In genomic region chrX:120302434-120302833, GRCh38 we compare ENCODE assay signal across 10 cellular contexts. TPM values are rescaled to one million over a fixed set of nuclear protein-coding genes. Genes with fewer than 3 reads are reported as not detected.
DNase-seq lines count a peak whose midpoint lies in the region; ATAC-seq, FAIRE-seq and TF ChIP-seq lines count a peak whose summit lies in the region.
"Had no signal": no experiment of that assay in that cellular context is flagged by ENCODE, and none has a peak within 500 bp of the region (broad histone marks: within the 10 kb centered on the region; RNA-seq: fewer than 3 reads in every experiment).

No MANE protein-coding gene starts in this region.

- H2AFZ ChIP-seq in KMS-11 (ENCODE audit: low read depth) = peak overlapping the region; percentile 29; the same call in 1 of the 2 replicates

- no peaks in the 10 kb centered on the region for H3K79me2 ChIP-seq in KMS-11 (ENCODE audit: insufficient read depth, low read depth)

- H3K9ac ChIP-seq in KMS-11 = peak overlapping the region; percentile 83; the same call in 1 of the 2 replicates

- no peaks in the 10 kb centered on the region for H3K36me3 ChIP-seq in KMS-11 (ENCODE audit: insufficient read depth)
- no peaks in the 10 kb centered on the region for H3K36me3 ChIP-seq in small intestine (ENCODE audit: control insufficient read depth in 2 of 2, insufficient read depth in 2 of 2, low read length in 2 of 2)
- H3K36me3 ChIP-seq in sigmoid colon = no peaks in the 10 kb centered on the region

- intact Hi-C loops in sigmoid colon (cut with DNase I) = no loop called here

- peaks cover 75% of the 10 kb centered on the region for H3K4me1 ChIP-seq in KMS-11 (ENCODE audit: low read depth, poor library complexity, severe bottlenecking)
- H3K4me1 ChIP-seq in small intestine (ENCODE audit: control insufficient read depth in 2 of 2, insufficient read depth in 1 of 2, low read depth in 1 of 2, low read length in 1 of 2) = no peaks in the 10 kb centered on the region
- H3K4me1 ChIP-seq in sigmoid colon = no peaks in the 10 kb centered on the region

- H3K27me3 ChIP-seq in KMS-11 (ENCODE audit: insufficient read depth, low read depth) (no peaks in the 10 kb centered on the region), small intestine (ENCODE audit: control insufficient read depth in 2 of 2, insufficient read depth in 2 of 2, low read length in 2 of 2) (no peaks in the 10 kb centered on the region), sigmoid colon (peaks cover 0 to 4% (median 0%) of the 10 kb centered on the region in 3 donors)

- peak overlapping the region; percentile 99 for H3K4me2 ChIP-seq in KMS-11

- H3K27ac ChIP-seq in KMS-11 (peak overlapping the region; percentile 95), small intestine (ENCODE audit: low read depth in 1 of 2, low read length in 1 of 2) (no peak overlapping the region), sigmoid colon (no peak overlapping the region)

- TF ChIP-seq CTCF in KMS-11 (conservative IDR thresholded peaks at IDR 0.05; ENCODE audit: low read depth, low read length) (no peak), sigmoid colon (IDR thresholded peaks at IDR 0.05) (no peak)

- H4K20me1 ChIP-seq in KMS-11 (ENCODE audit: insufficient read depth) = no peaks in the 10 kb centered on the region

- no peaks in the 10 kb centered on the region for H3K9me3 ChIP-seq in small intestine (ENCODE audit: control insufficient read depth, low read depth)
- no peaks in the 10 kb centered on the region for H3K9me3 ChIP-seq in sigmoid colon

- no peak overlapping the region for H3K4me3 ChIP-seq in KMS-11 (IDR thresholded peaks at IDR 0.05; ENCODE audit: insufficient read depth, low read depth, low read length)
- H3K4me3 ChIP-seq in small intestine (ENCODE audit: low read depth in 1 of 2, low read length in 2 of 2) = no peak overlapping the region
- no peak overlapping the region for H3K4me3 ChIP-seq in sigmoid colon

- ATAC-seq in GM21825 (IDR thresholded peaks at IDR 0.05; ENCODE audit: unreplicated experiment) = peak; percentile 97

- DNase-seq in NCI-H82 (lab: John Stamatoyannopoulos, UW) = peak; percentile 1
- no peak for DNase-seq in NCI-H82 treated with DMSO at 0.1 percent for 48 hours (lab: John Stamatoyannopoulos, UW; ENCODE audit: unreplicated experiment)
- peak; percentile 50 for DNase-seq in activated CD8-positive, alpha-beta memory T cell treated with anti-CD3 and anti-CD28 coated beads, Interleukin-2, amount 50 U/mL, for 48 hours
- peak; percentile 39 for DNase-seq in small intestine
- no peak for DNase-seq in sigmoid colon
- no peak for DNase-seq in H54 (ENCODE audit: insufficient read length, low spot score)

- 14 to 20% (median 19%) methylated on average over 4 of the region's 4 CpGs for WGBS in small intestine, 3 donors
- 6 to 13% methylated on average over 4 of the region's 4 CpGs for WGBS in sigmoid colon, 2 donors

- FAIRE-seq in small intestine (lab: Jason Lieb, UNC) (no peak), H54 (lab: Jason Lieb, UNC) (no peak)

- no peak for TF ChIP-seq EP300 in sigmoid colon (IDR thresholded peaks at IDR 0.05)

- TF ChIP-seq POLR2A in sigmoid colon (IDR thresholded peaks at IDR 0.05) = no peak
- TF ChIP-seq POLR2A in H54 (IDR thresholded peaks at IDR 0.05; ENCODE audit: low read depth, low read length) = no peak

RNA-seq across cellular contexts. Expression of gene TMEM255A, which starts 8.8 kb away (rescaled TPM):
- polyA plus RNA-seq in small intestine (1 to 10 TPM in 1 of 3 donors, under 1 TPM in 1, not detected in 1; 0.27 to 1.7 TPM), sigmoid colon (1 to 10 TPM in 2 of 3 donors, under 1 TPM in 1; 0.69 to 4.2 (median 1.8) TPM)
- 1 to 10 TPM; 1.5 to 5.9 (median 4.3) TPM for total RNA-seq in sigmoid colon
- total RNA-seq: activated CD8-positive, alpha-beta memory T cell treated with anti-CD3 and anti-CD28 coated beads for 36 hours had no signal

RNA-seq across cellular contexts. Expression of gene ZBTB33, which starts 51.8 kb away (rescaled TPM):
- 1 to 10 TPM; 3.8 to 5.8 (median 4.3) TPM for polyA plus RNA-seq in small intestine
- 10 to 100 TPM in 2 of 4 donors, 1 to 10 TPM in 2; 5.8 to 13.2 (median 9.8) TPM for total RNA-seq in sigmoid colon
- polyA plus RNA-seq in sigmoid colon = 1 to 10 TPM; 4.2 to 5.8 (median 5.8) TPM

RNA-seq across cellular contexts. Expression of gene ATP1B4, which starts 59.5 kb away (rescaled TPM):
- polyA plus RNA-seq in small intestine (not detected), sigmoid colon (not detected)
- not detected for total RNA-seq in sigmoid colon
- total RNA-seq: activated CD8-positive, alpha-beta memory T cell treated with anti-CD3 and anti-CD28 coated beads for 36 hours had no signal
- polyA plus RNA-seq: AG04450 had no signal

Comparison
In these comparisons a context has a peak if more than half of its experiments do, and no peak if none do; other contexts are left out.
1. DNase-seq: peak in NCI-H82 (single experiment), activated CD8-positive, alpha-beta memory T cell treated with anti-CD3 and anti-CD28 coated beads, Interleukin-2, amount 50 U/mL, for 48 hours (single experiment) and small intestine (single experiment); none in NCI-H82 treated with DMSO at 0.1 percent for 48 hours (single experiment), sigmoid colon (single experiment) and H54 (single experiment).